In genomic region chr5:108728566-108729305, GRCh38 we compare ENCODE assay signal across 7 cellular contexts.
DNase-seq lines count a peak whose midpoint lies in the region; ATAC-seq lines count a peak whose summit lies in the region.

No MANE protein-coding gene starts in this region.

- H3K4me1 ChIP-seq in mucosa of stomach (ENCODE audit: control insufficient read depth, insufficient read depth, low read length), result peaks cover 9% of the 10 kb centered on the region

- H3K36me3 ChIP-seq in mucosa of stomach (ENCODE audit: control insufficient read depth, insufficient read depth, low read length), result no peaks in the 10 kb centered on the region

- no peaks in the 10 kb centered on the region for H3K27me3 ChIP-seq in mucosa of stomach (ENCODE audit: control insufficient read depth, insufficient read depth, low read length)

- DNase-seq in T-helper 1 cell (peak; percentile 19 to 50 (median 44)), superior temporal gyrus (ENCODE audit: extremely low spot score) (peak; percentile 57), germinal center (ENCODE audit: low spot score) (no peak)
- peak; percentile 73 for DNase-seq in central memory CD4-positive, alpha-beta T cell

- peak overlapping the region; percentile 57 for H3K4me3 ChIP-seq in mucosa of stomach (ENCODE audit: low read length)

- no peaks in the 10 kb centered on the region for H3K9me3 ChIP-seq in mucosa of stomach (ENCODE audit: control insufficient read depth, low read length)

- ATAC-seq in GM19324 (IDR thresholded peaks at IDR 0.05; ENCODE audit: low FRiP score, unreplicated experiment) (peak; percentile 35), HG03045 (IDR thresholded peaks at IDR 0.05; ENCODE audit: unreplicated experiment) (peak; percentile 34)

- peak overlapping the region; percentile 90 for H3K9ac ChIP-seq in mucosa of stomach (ENCODE audit: low read length)
